Comparison of ENCODE assay signal across 2 cellular contexts in genomic region chr4:16516796-16517413, GRCh38.
TF ChIP-seq lines count a peak whose summit lies in the region.

No MANE protein-coding gene starts in this region.

TF ChIP-seq in liver, 16 proteins besides CTCF, POLR2A, EP300 and RAD21 (continued from another document):
- TF ChIP-seq REST (IDR thresholded peaks at IDR 0.05) (no peak), RXRA (IDR thresholded peaks at IDR 0.05) (no peak), YY1 (IDR thresholded peaks at IDR 0.05) (no peak), GABPA (IDR thresholded peaks at IDR 0.05 in 1 of 2, conservative IDR thresholded peaks at IDR 0.05 in 1 of 2) (no peak), NR2F2 (IDR thresholded peaks at IDR 0.05) (no peak), SP1 (IDR thresholded peaks at IDR 0.05) (no peak), HNF4A (conservative IDR thresholded peaks at IDR 0.05) (no peak), JUND (IDR thresholded peaks at IDR 0.05) (no peak), ZBTB33 (IDR thresholded peaks at IDR 0.05) (no peak), TAF1 (conservative IDR thresholded peaks at IDR 0.05) (no peak), HNF4G (IDR thresholded peaks at IDR 0.05) (no peak), FOXA1 (IDR thresholded peaks at IDR 0.05) (no peak)

TF ChIP-seq in HepG2, 621 proteins besides CTCF, POLR2A, EP300 and RAD21 (continued from another document):
- TF ChIP-seq ZHX2 (IDR thresholded peaks at IDR 0.05; ENCODE audit: low read depth), result no peak
- TF ChIP-seq ZHX2 (CRISPR knock-in tag; IDR thresholded peaks at IDR 0.05; ENCODE audit: borderline replicate concordance), result no peak
- TF ChIP-seq ZNF788 (CRISPR knock-in tag; IDR thresholded peaks at IDR 0.05; ENCODE audit: borderline replicate concordance), result no peak
- TF ChIP-seq BRD4 (CRISPR knock-in tag; IDR thresholded peaks at IDR 0.05), result no peak
- TF ChIP-seq HOXA9 (CRISPR knock-in tag; IDR thresholded peaks at IDR 0.05; ENCODE audit: borderline replicate concordance), result no peak
- no peak for TF ChIP-seq AKAP8 (CRISPR knock-in tag; IDR thresholded peaks at IDR 0.05)
- TF ChIP-seq ZNF652 (CRISPR knock-in tag; IDR thresholded peaks at IDR 0.05; ENCODE audit: borderline replicate concordance, low read depth), result no peak
- TF ChIP-seq SALL1 (CRISPR knock-in tag; IDR thresholded peaks at IDR 0.05), result no peak
- no peak for TF ChIP-seq DZIP1 (CRISPR knock-in tag; IDR thresholded peaks at IDR 0.05)
- no peak for TF ChIP-seq MYC (CRISPR knock-in tag; IDR thresholded peaks at IDR 0.05; ENCODE audit: borderline replicate concordance)
- TF ChIP-seq PRPF4 (IDR thresholded peaks at IDR 0.05; ENCODE audit: low read depth, low read length, poor library complexity, severe bottlenecking), result no peak
